ENCODE assay signal across 1 cellular context in genomic region chr10:74040200-74041126, GRCh38.
TF ChIP-seq lines count a peak whose summit lies in the region.

No MANE protein-coding gene starts in this region.

TF ChIP-seq in GM12878, 131 proteins besides CTCF, POLR2A, EP300 and RAD21:
- TF ChIP-seq ZBTB11 (CRISPR knock-in tag; IDR thresholded peaks at IDR 0.05) (no peak), MLLT1 (IDR thresholded peaks at IDR 0.05) (no peak), FOS (IDR thresholded peaks at IDR 0.05; ENCODE audit: borderline replicate concordance, extremely low read depth, insufficient read length) (no peak), CUX1 (IDR thresholded peaks at IDR 0.05; ENCODE audit: insufficient replicate concordance, low read depth, low read length) (no peak), POLR2AphosphoS2 (IDR thresholded peaks at IDR 0.05; ENCODE audit: low read depth, low read length) (no peak), WRNIP1 (IDR thresholded peaks at IDR 0.05; ENCODE audit: borderline replicate concordance, low read depth, low read length) (no peak), BCL3 (IDR thresholded peaks at IDR 0.05; ENCODE audit: borderline replicate concordance, insufficient read depth, low read depth, low read length, poor library complexity, severe bottlenecking) (no peak)
